Comparison of ENCODE assay signal across 32 cellular contexts in the genomic region with DNA sequence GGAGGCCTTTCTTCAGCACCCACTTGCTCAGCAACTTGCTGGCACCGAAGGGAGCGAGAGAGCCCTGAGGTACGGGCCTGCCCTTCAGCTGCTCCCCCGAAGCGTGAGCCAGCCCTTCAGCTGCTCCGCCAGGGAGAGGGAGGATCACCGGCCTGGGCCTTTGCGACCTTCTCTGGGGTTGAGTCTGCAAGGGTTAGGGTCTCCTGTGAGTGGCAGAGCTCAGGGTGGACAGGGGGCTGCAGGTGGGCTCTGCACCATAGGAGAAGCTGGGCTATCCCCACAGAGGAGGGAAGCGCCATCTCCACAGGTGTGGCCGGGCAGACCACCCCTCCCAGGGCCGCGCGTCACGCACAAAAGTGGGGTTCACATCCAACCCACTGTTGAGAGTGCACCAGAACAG.
"Had no signal": no experiment of that assay in that cellular context is flagged by ENCODE, and none has a peak within 500 bp of the region (broad histone marks: within the 10 kb centered on the region; RNA-seq: fewer than 3 reads in every experiment).

No MANE protein-coding gene starts in this region.

- H3K27me3 ChIP-seq: brain microvascular endothelial cell had no signal

- H3K4me1 Mint-ChIP-seq: activated B cell treated with CpG ODN at 0.5 μM for 24 hours; activated CD4-positive, alpha-beta memory T cell treated with anti-CD3 and anti-CD28 coated beads, Interleukin-2, amount 10 ng/mL, durations not matched to agents 7 days and 5 days; activated CD8-positive, alpha-beta memory T cell treated with anti-CD3 and anti-CD28 coated beads, Interleukin-2, amount 10 ng/mL, durations not matched to agents 7 days and 5 days; activated naive CD8-positive, alpha-beta T cell treated with anti-CD3 and anti-CD28 coated beads for 36 hours; activated T-helper 17 cell treated with anti-CD3 and anti-CD28 coated beads, Interleukin-2, amount 50 U/mL, for 72 hours had no signal

- H3K9me3 Mint-ChIP-seq: activated B cell treated with CpG ODN at 0.5 μM for 24 hours; activated CD4-positive, alpha-beta memory T cell treated with anti-CD3 and anti-CD28 coated beads, Interleukin-2, amount 10 ng/mL, durations not matched to agents 7 days and 5 days; activated naive CD8-positive, alpha-beta T cell treated with anti-CD3 and anti-CD28 coated beads for 36 hours; activated T-helper 17 cell treated with anti-CD3 and anti-CD28 coated beads, Interleukin-2, amount 50 U/mL, for 72 hours had no signal

- H3K4me3 Mint-ChIP-seq: activated B cell treated with CpG ODN at 0.5 μM for 24 hours; activated CD4-positive, alpha-beta memory T cell treated with anti-CD3 and anti-CD28 coated beads, Interleukin-2, amount 10 ng/mL, durations not matched to agents 7 days and 5 days; activated CD8-positive, alpha-beta memory T cell treated with anti-CD3 and anti-CD28 coated beads, Interleukin-2, amount 10 ng/mL, durations not matched to agents 7 days and 5 days; activated naive CD8-positive, alpha-beta T cell treated with anti-CD3 and anti-CD28 coated beads for 36 hours; activated T-helper 17 cell treated with anti-CD3 and anti-CD28 coated beads, Interleukin-2, amount 50 U/mL, for 72 hours had no signal

- H3K27me3 Mint-ChIP-seq: activated B cell treated with CpG ODN at 0.5 μM for 24 hours; activated CD4-positive, alpha-beta memory T cell treated with anti-CD3 and anti-CD28 coated beads, Interleukin-2, amount 10 ng/mL, durations not matched to agents 7 days and 5 days; activated CD8-positive, alpha-beta memory T cell treated with anti-CD3 and anti-CD28 coated beads, Interleukin-2, amount 10 ng/mL, durations not matched to agents 7 days and 5 days; activated T-helper 17 cell treated with anti-CD3 and anti-CD28 coated beads, Interleukin-2, amount 50 U/mL, for 72 hours had no signal

- H3K36me3 ChIP-seq: brain microvascular endothelial cell had no signal

- H3K36me3 Mint-ChIP-seq: activated CD8-positive, alpha-beta memory T cell treated with anti-CD3 and anti-CD28 coated beads, Interleukin-2, amount 10 ng/mL, durations not matched to agents 7 days and 5 days; activated naive CD8-positive, alpha-beta T cell treated with anti-CD3 and anti-CD28 coated beads for 36 hours had no signal

- DNase-seq: activated B cell treated with CpG ODN at 0.5 μM for 24 hours; activated CD4-positive, alpha-beta memory T cell treated with anti-CD3 and anti-CD28 coated beads, Interleukin-2, amount 10 ng/mL, durations not matched to agents 7 days and 5 days; activated CD4-positive, alpha-beta T cell treated with anti-CD3 and anti-CD28 coated beads for 4 hours; activated CD4-positive, alpha-beta T cell treated with anti-CD3 and anti-CD28 coated beads, Interleukin-2, amount 50 U/mL, for 1 hour; activated CD4-positive, CD25-positive, alpha-beta regulatory T cell treated with anti-CD3 and anti-CD28 coated beads, Interleukin-2, amount 50 U/mL, for 72 hours; activated CD8-positive, alpha-beta memory T cell treated with anti-CD3 and anti-CD28 coated beads for 24 hours; activated CD8-positive, alpha-beta memory T cell treated with anti-CD3 and anti-CD28 coated beads, Interleukin-2, amount 10 ng/mL, durations not matched to agents 7 days and 5 days; activated CD8-positive, alpha-beta memory T cell treated with anti-CD3 and anti-CD28 coated beads, Interleukin-2, amount 50 U/mL, for 48 hours; activated effector memory CD4-positive, alpha-beta T cell treated with anti-CD3 and anti-CD28 coated beads, Interleukin-2, amount 50 U/mL, for 16 hours; activated naive CD4-positive, alpha-beta T cell; activated naive CD4-positive, alpha-beta T cell treated with anti-CD3 and anti-CD28 coated beads, Interleukin-2, amount 50 U/mL, for 16 hours; activated naive CD8-positive, alpha-beta T cell treated with anti-CD3 and anti-CD28 coated beads for 36 hours; activated T-cell treated with anti-CD3 and anti-CD28 coated beads, Interleukin-2, amount 50 U/mL, for 48 hours; amniotic stem cell; brain microvascular endothelial cell; Kasumi-1; KG1; MM.1S; MV-4-11; NCI-H1092; NCI-H1436 treated with DMSO at 0.1 percent for 48 hours; NCI-H1694 treated with DMSO at 0.1 percent for 48 hours; NCI-H2029; NCI-H345; NCI-H524 treated with DMSO at 0.1 percent for 48 hours; SW 1271; T-helper 1 cell; T-helper 2 cell; T-helper 9 cell had no signal

- ATAC-seq: activated CD8-positive, alpha-beta memory T cell treated with anti-CD3 and anti-CD28 coated beads, Interleukin-2, amount 10 ng/mL, durations not matched to agents 7 days and 5 days; activated T-helper 17 cell treated with anti-CD3 and anti-CD28 coated beads, Interleukin-2, amount 50 U/mL, for 72 hours; Panc1 had no signal

- H3K27ac ChIP-seq: brain microvascular endothelial cell, VCaP had no signal

- H3K27ac Mint-ChIP-seq: activated B cell treated with CpG ODN at 0.5 μM for 24 hours; activated CD4-positive, alpha-beta memory T cell treated with anti-CD3 and anti-CD28 coated beads, Interleukin-2, amount 10 ng/mL, durations not matched to agents 7 days and 5 days; activated CD8-positive, alpha-beta memory T cell treated with anti-CD3 and anti-CD28 coated beads, Interleukin-2, amount 10 ng/mL, durations not matched to agents 7 days and 5 days; activated naive CD8-positive, alpha-beta T cell treated with anti-CD3 and anti-CD28 coated beads for 36 hours; activated T-helper 17 cell treated with anti-CD3 and anti-CD28 coated beads, Interleukin-2, amount 50 U/mL, for 72 hours had no signal
